12 cellular contexts compared by ENCODE assay signal in genomic region chr22:26430600-26430999, GRCh38. TPM values are rescaled to one million over a fixed set of nuclear protein-coding genes. Genes with fewer than 3 reads are reported as not detected.
DNase-seq lines count a peak whose midpoint lies in the region; ATAC-seq and TF ChIP-seq lines count a peak whose summit lies in the region.
"Had no signal": no experiment of that assay in that cellular context is flagged by ENCODE, and none has a peak within 500 bp of the region (broad histone marks: within the 10 kb centered on the region; RNA-seq: fewer than 3 reads in every experiment).

No MANE protein-coding gene starts in this region.

- no peaks in the 10 kb centered on the region for H4K20me1 ChIP-seq in OCI-LY1 (ENCODE audit: insufficient read depth, low read length)

- peaks cover 14% of the 10 kb centered on the region for H3K36me3 ChIP-seq in OCI-LY1 (ENCODE audit: insufficient read depth, low read length)

- H3K4me1 Mint-ChIP-seq in activated CD4-positive, alpha-beta T cell treated with anti-CD3 and anti-CD28 coated beads for 36 hours: peaks cover 58% of the 10 kb centered on the region
- H3K4me1 Mint-ChIP-seq in neural crest cell: peaks cover 35% of the 10 kb centered on the region

- no peaks in the 10 kb centered on the region for H3K9me3 Mint-ChIP-seq in activated CD4-positive, alpha-beta T cell treated with anti-CD3 and anti-CD28 coated beads for 36 hours (ENCODE audit: low read depth)
- no peaks in the 10 kb centered on the region for H3K9me3 Mint-ChIP-seq in neural crest cell

- H3K27me3 Mint-ChIP-seq in activated CD4-positive, alpha-beta T cell treated with anti-CD3 and anti-CD28 coated beads for 36 hours: no peaks in the 10 kb centered on the region
- peaks cover 43% of the 10 kb centered on the region for H3K27me3 Mint-ChIP-seq in neural crest cell (ENCODE audit: low read depth)

- H3K4me2 ChIP-seq in OCI-LY1 (ENCODE audit: low read length): peak overlapping the region; percentile 94

- peak; percentile 34 for DNase-seq in activated CD4-positive, alpha-beta T cell treated with anti-CD3 and anti-CD28 coated beads for 36 hours
- no peak for DNase-seq in activated CD4-positive, alpha-beta T cell treated with anti-CD3 and anti-CD28 coated beads, Interleukin-2, amount 50 U/mL, for 4 hours
- DNase-seq in caudate nucleus (lab: John Stamatoyannopoulos, UW) (peak in 2 of 61 donors; percentile 37 to 40), neural crest cell (ENCODE audit: low read depth, low spot score) (no peak), NCI-H1694 (lab: John Stamatoyannopoulos, UW) (no peak)
- no peak for DNase-seq in NK-92 treated with Interleukin-12 subunit alpha and Interleukin-12 subunit beta, amount 100 ng/mL, for 24 hours (lab: John Stamatoyannopoulos, UW)
- DNase-seq: kidney glomerular epithelial cell; stimulated activated naive CD4-positive, alpha-beta T cell; T-helper 9 cell had no signal

- ATAC-seq in activated CD4-positive, alpha-beta T cell treated with anti-CD3 and anti-CD28 coated beads for 36 hours: no peak
- ATAC-seq in GM18870 (IDR thresholded peaks at IDR 0.05; ENCODE audit: unreplicated experiment): no peak

- peak overlapping the region; percentile 75 for H3K27ac Mint-ChIP-seq in activated CD4-positive, alpha-beta T cell treated with anti-CD3 and anti-CD28 coated beads for 36 hours
- H3K27ac Mint-ChIP-seq in neural crest cell (ENCODE audit: unreplicated experiment): no peak overlapping the region

- no peaks in the 10 kb centered on the region for H3K9me2 ChIP-seq in OCI-LY1 (ENCODE audit: low read depth, low read length)

- intact Hi-C loops in activated CD4-positive, alpha-beta T cell treated with anti-CD3 and anti-CD28 coated beads for 36 hours (cut with DNase I, micrococcal nuclease): no loop called here

- CTCF ChIA-PET in activated CD4-positive, alpha-beta T cell treated with anti-CD3 and anti-CD28 coated beads for 36 hours (lab: Charles Lee): interaction anchor here (0.7 to 2.1 kb wide), 15 partner anchors 11 to 244 kb away, joined by 3 to 10 read pairs (median 4); partner anchors contain the start of genes HPS4 and SRRD

- no peaks in the 10 kb centered on the region for H3K27me3 ChIP-seq in OCI-LY1 (ENCODE audit: insufficient read depth, low read length)

- peak overlapping the region; percentile 70; the same call in 1 of the 2 replicates for H3K9ac ChIP-seq in OCI-LY1 (ENCODE audit: low read length)

- no peak overlapping the region for H2AFZ ChIP-seq in OCI-LY1 (ENCODE audit: low read length)

- POLR2A ChIA-PET in activated CD4-positive, alpha-beta T cell treated with anti-CD3 and anti-CD28 coated beads for 36 hours (lab: Charles Lee): interaction anchor here (0.6 to 2.2 kb wide), 3 partner anchors 51 to 72 kb away, joined by 3 to 11 read pairs (median 6); partner anchors contain the start of genes HPS4 and SRRD

- H3K27ac ChIP-seq in OCI-LY1 (ENCODE audit: low read depth, low read length, poor library complexity, severe bottlenecking) (peak overlapping the region; percentile 54), caudate nucleus (ENCODE audit: low read depth, low read length) (peak overlapping the region; percentile 59)
- H3K27ac ChIP-seq: 22Rv1 had no signal

- peak overlapping the region; percentile 90 for H3K4me3 Mint-ChIP-seq in activated CD4-positive, alpha-beta T cell treated with anti-CD3 and anti-CD28 coated beads for 36 hours
- H3K4me3 Mint-ChIP-seq in neural crest cell: peak overlapping the region; percentile 84

- H3K9me3 ChIP-seq in OCI-LY1 (ENCODE audit: low read length): no peaks in the 10 kb centered on the region

- TF ChIP-seq CTCF in OCI-LY1 (IDR thresholded peaks at IDR 0.05; ENCODE audit: low read length): no peak
- TF ChIP-seq CTCF in neural crest cell (conservative IDR thresholded peaks at IDR 0.05): no peak

- H3F3A ChIP-seq in OCI-LY1 (ENCODE audit: insufficient read depth, low read length): no peaks in the 10 kb centered on the region; the same call in 1 of the 2 replicates

- no peaks in the 10 kb centered on the region for H3K79me2 ChIP-seq in OCI-LY1 (ENCODE audit: insufficient read depth, low read length)

- H3K4me1 ChIP-seq in OCI-LY1 (ENCODE audit: insufficient read depth, low read length, severe bottlenecking): peaks cover 45% of the 10 kb centered on the region

- H3K4me3 ChIP-seq in OCI-LY1 (ENCODE audit: low read depth, low read length, poor library complexity, severe bottlenecking): peak overlapping the region; percentile 64

- peaks cover 27% of the 10 kb centered on the region for H3K36me3 Mint-ChIP-seq in activated CD4-positive, alpha-beta T cell treated with anti-CD3 and anti-CD28 coated beads for 36 hours (ENCODE audit: low read depth)
- no peaks in the 10 kb centered on the region for H3K36me3 Mint-ChIP-seq in neural crest cell (ENCODE audit: low read depth)

RNA-seq across cellular contexts. Expression of gene ASPHD2, which starts 1.5 kb away (rescaled TPM):
- total RNA-seq in activated CD4-positive, alpha-beta T cell treated with anti-CD3 and anti-CD28 coated beads for 36 hours: 10 to 100 TPM; 10.2 to 10.5 TPM
- total RNA-seq in neural crest cell: 4.5 and 4.9 TPM in 2 replicates

RNA-seq across cellular contexts. Expression of gene HPS4, which starts 53.0 kb away (rescaled TPM):
- total RNA-seq in activated CD4-positive, alpha-beta T cell treated with anti-CD3 and anti-CD28 coated beads for 36 hours: 10 to 100 TPM; 49.3 to 60.9 TPM
- total RNA-seq in neural crest cell: 48.5 and 50.9 TPM in 2 replicates

RNA-seq across cellular contexts. Expression of gene SRRD, which starts 53.1 kb away (rescaled TPM):
- 10 to 100 TPM; 17.5 to 28.5 TPM for total RNA-seq in activated CD4-positive, alpha-beta T cell treated with anti-CD3 and anti-CD28 coated beads for 36 hours
- total RNA-seq in neural crest cell: 30.8 and 32.4 TPM in 2 replicates
